Comparison of ENCODE assay signal across 2 cellular contexts in the genomic region with DNA sequence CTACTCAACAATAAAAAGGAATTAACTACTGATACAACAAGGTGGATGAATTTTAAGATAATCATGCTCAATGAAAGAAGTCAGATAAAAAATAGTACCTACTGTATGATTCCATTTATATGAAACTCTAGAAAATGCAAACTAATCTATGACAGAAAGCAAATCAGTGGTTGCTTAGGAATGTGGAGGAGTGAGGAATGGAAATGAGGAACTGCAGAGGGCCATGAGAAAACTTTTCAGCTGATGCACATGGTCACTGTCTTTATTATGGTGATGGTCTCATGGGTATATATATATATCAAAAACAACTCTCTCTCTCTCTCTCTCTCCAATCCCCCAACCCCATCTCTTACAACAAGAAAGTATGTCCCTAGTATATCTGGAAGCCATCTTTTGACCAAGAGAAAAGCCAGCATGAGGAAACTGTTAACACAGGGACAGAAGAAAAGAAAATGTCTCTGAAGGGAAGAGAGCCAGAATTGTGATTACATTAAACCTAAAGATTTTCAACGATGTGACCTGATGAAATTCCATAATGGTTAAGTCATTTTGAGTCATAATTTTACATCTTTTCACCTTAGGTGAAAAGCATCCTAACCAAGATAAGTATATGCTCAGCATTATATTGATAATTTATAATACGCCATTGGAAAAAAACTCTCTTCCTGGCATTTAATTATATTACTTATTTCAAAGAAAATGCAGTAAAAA.
A peak's percentile ranks its signal among the peaks of the same experiment; 100 is the strongest.
TF ChIP-seq lines count a peak whose summit lies in the region.

No MANE protein-coding gene starts in this region.

TF ChIP-seq in HCT116, 20 proteins besides CTCF, POLR2A, EP300 and RAD21:
- no peak for TF ChIP-seq TCF7L2 (IDR thresholded peaks at IDR 0.05; ENCODE audit: borderline replicate concordance, extremely low read depth, insufficient read depth, insufficient read length)
- TF ChIP-seq ZBTB33 (IDR thresholded peaks at IDR 0.05; ENCODE audit: extremely low read depth, insufficient replicate concordance, low read length) = no peak
- TF ChIP-seq SRF (IDR thresholded peaks at IDR 0.05; ENCODE audit: low read depth) = no peak
- TF ChIP-seq SP1 (IDR thresholded peaks at IDR 0.05; ENCODE audit: low read depth) = no peak
- TF ChIP-seq ELF1 (IDR thresholded peaks at IDR 0.05; ENCODE audit: borderline replicate concordance, low read depth) = no peak

TF ChIP-seq in GM12878, 131 proteins besides CTCF, POLR2A, EP300 and RAD21:
- TF ChIP-seq SPI1 (IDR thresholded peaks at IDR 0.05; ENCODE audit: borderline replicate concordance, insufficient read depth, low read depth, low read length) (peak; percentile 17; the same call in 1 of the 2 replicates), IRF5 (IDR thresholded peaks at IDR 0.05; ENCODE audit: borderline replicate concordance) (no peak), RCOR1 (conservative IDR thresholded peaks at IDR 0.05; ENCODE audit: low read depth, low read length) (no peak)
